Comparison of ENCODE assay signal across 1 cellular context in the genomic region with DNA sequence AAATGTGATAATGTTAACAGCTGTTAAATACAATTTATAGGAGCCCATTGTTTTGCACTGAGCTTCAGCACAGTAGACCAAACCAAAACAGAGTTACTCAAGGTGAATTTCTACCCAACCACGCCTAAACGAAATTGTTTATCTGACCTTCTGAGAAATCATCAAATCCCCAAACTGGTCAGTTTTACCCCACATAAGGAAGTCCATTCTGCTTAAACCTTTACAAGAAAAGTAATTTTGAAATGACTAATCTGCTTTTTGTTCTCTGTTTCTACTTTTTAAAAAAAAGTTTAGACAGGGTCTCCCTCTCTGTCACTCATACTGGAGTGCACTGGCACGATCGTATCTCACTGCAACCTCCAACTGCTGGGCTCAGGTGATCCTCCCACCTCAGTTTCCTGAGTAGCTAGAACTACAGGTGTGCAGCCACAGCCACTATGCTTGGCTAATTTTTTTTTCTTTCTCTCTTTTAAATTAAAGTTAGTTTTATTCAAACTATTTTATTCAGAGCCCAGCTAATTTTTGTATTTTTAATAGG.
TF ChIP-seq lines count a peak whose summit lies in the region.

No MANE protein-coding gene starts in this region.

TF ChIP-seq in HEK293, 187 proteins besides CTCF, POLR2A, EP300 and RAD21 (continued from another document):
- TF ChIP-seq, protein P1, sequence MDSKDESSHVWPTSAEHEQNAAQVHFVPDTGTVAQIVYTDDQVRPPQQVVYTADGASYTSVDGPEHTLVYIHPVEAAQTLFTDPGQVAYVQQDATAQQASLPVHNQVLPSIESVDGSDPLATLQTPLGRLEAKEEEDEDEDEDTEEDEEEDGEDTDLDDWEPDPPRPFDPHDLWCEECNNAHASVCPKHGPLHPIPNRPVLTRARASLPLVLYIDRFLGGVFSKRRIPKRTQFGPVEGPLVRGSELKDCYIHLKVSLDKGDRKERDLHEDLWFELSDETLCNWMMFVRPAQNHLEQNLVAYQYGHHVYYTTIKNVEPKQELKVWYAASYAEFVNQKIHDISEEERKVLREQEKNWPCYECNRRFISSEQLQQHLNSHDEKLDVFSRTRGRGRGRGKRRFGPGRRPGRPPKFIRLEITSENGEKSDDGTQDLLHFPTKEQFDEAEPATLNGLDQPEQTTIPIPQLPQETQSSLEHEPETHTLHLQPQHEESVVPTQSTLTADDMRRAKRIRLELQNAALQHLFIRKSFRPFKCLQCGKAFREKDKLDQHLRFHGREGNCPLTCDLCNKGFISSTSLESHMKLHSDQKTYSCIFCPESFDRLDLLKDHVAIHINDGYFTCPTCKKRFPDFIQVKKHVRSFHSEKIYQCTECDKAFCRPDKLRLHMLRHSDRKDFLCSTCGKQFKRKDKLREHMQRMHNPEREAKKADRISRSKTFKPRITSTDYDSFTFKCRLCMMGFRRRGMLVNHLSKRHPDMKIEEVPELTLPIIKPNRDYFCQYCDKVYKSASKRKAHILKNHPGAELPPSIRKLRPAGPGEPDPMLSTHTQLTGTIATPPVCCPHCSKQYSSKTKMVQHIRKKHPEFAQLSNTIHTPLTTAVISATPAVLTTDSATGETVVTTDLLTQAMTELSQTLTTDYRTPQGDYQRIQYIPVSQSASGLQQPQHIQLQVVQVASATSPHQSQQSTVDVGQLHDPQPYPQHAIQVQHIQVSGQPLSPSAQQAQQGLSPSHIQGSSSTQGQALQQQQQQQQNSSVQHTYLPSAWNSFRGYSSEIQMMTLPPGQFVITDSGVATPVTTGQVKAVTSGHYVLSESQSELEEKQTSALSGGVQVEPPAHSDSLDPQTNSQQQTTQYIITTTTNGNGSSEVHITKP (tag by site-specific recombination; IDR thresholded peaks at IDR 0.05) = 0 out of 2 replicates have a peak, but pooled peaks have one; percentile 38
